Comparison of ENCODE assay signal across 10 cellular contexts in genomic region chr20:46977204-46977603, GRCh38.
"Had no signal": no experiment of that assay in that cellular context is flagged by ENCODE, and none has a peak within 500 bp of the region (broad histone marks: within the 10 kb centered on the region; RNA-seq: fewer than 3 reads in every experiment).

No MANE protein-coding gene starts in this region.

- ATAC-seq: GM23338, HepG2 had no signal

- H3K27ac ChIP-seq: HL-60 had no signal

- H3K4me3 ChIP-seq: GM23338 had no signal

- DNase-seq: H9, HCEC 1CT, HFFc6, KBM-7 had no signal

- H3K27ac Mint-ChIP-seq: GM23338, HFFc6, IgD-negative memory B cell had no signal

- FAIRE-seq: H1, H54, HepG2 had no signal

- H3K4me3 Mint-ChIP-seq: GM23338, H9, HFFc6, IgD-negative memory B cell had no signal

- H3K9me3 Mint-ChIP-seq: GM23338, HFFc6 had no signal
